8 cellular contexts compared by ENCODE assay signal in genomic region chr1:221743416-221744208, GRCh38. TPM values are rescaled to one million over a fixed set of nuclear protein-coding genes. Genes with fewer than 3 reads are reported as not detected.
DNase-seq lines count a peak whose midpoint lies in the region; ATAC-seq, FAIRE-seq and TF ChIP-seq lines count a peak whose summit lies in the region.

No MANE protein-coding gene starts in this region.

- peak overlapping the region; percentile 78 for H2AFZ ChIP-seq in DND-41 (ENCODE audit: low read depth, low read length)

- H3K9me3 ChIP-seq in DND-41 (ENCODE audit: insufficient read depth, low read length, severe bottlenecking) = no peaks in the 10 kb centered on the region
- no peaks in the 10 kb centered on the region for H3K9me3 ChIP-seq in neutrophil

- peaks cover 10% of the 10 kb centered on the region for H3K27me3 Mint-ChIP-seq in endothelial cell (ENCODE audit: unreplicated experiment)

- peaks cover 14% of the 10 kb centered on the region for H3K79me2 ChIP-seq in DND-41 (ENCODE audit: insufficient read depth, low read length)

- FAIRE-seq in frontal cortex (lab: Jason Lieb, UNC) = no peak

- H3K27me3 ChIP-seq in DND-41 (ENCODE audit: insufficient read depth, low read length, poor library complexity) = no peaks in the 10 kb centered on the region
- peaks cover 11% of the 10 kb centered on the region for H3K27me3 ChIP-seq in neutrophil

- peak overlapping the region; percentile 89 for H3K27ac Mint-ChIP-seq in endothelial cell (ENCODE audit: unreplicated experiment)

- TF ChIP-seq CTCF in DND-41 (IDR thresholded peaks at IDR 0.05; ENCODE audit: borderline replicate concordance, extremely low read depth, low read length, poor library complexity, severe bottlenecking) (no peak), endothelial cell (IDR thresholded peaks at IDR 0.05; ENCODE audit: unreplicated experiment) (no peak), neutrophil (IDR thresholded peaks at IDR 0.05) (no peak)

- H3K4me3 ChIP-seq in DND-41 (ENCODE audit: low read depth in 1 of 2, low read length in 2 of 2) (peak overlapping the region; percentile 17 to 60; a peak in 3 of 4 replicates), neutrophil (ENCODE audit: low read depth in 1 of 2, low read length in 1 of 2) (peak overlapping the region; percentile 93 to 97)

- peak overlapping the region; percentile 76 for H3K4me2 ChIP-seq in DND-41 (ENCODE audit: insufficient read depth, low read length)

- ATAC-seq in DND-41 (ENCODE audit: insufficient read depth, low read depth) = no peak
- peak; percentile 16 for ATAC-seq in GM21390 (IDR thresholded peaks at IDR 0.05; ENCODE audit: unreplicated experiment)
- no peak for ATAC-seq in HG02763 (IDR thresholded peaks at IDR 0.05; ENCODE audit: unreplicated experiment)

- no peak for DNase-seq in DND-41
- peak; percentile 84 for DNase-seq in NCI-H748 (lab: John Stamatoyannopoulos, UW; ENCODE audit: unreplicated experiment)
- DNase-seq in endothelial cell (ENCODE audit: low spot score) = no peak
- DNase-seq in frontal cortex (ENCODE audit: low spot score in 2 of 2) = no peak
- no peak for DNase-seq in DMS114 treated with DMSO at 0.1 percent for 48 hours (lab: John Stamatoyannopoulos, UW; ENCODE audit: unreplicated experiment)

- H3K9me3 Mint-ChIP-seq in endothelial cell (ENCODE audit: unreplicated experiment) = no peaks in the 10 kb centered on the region

- peaks cover 4% of the 10 kb centered on the region; the same call in 1 of the 2 replicates for H4K20me1 ChIP-seq in DND-41 (ENCODE audit: insufficient read depth, low read length)

- H3K4me1 Mint-ChIP-seq in endothelial cell (ENCODE audit: unreplicated experiment) = peaks cover 11% of the 10 kb centered on the region

- peak overlapping the region; percentile 88 for H3K4me3 Mint-ChIP-seq in endothelial cell (ENCODE audit: unreplicated experiment)

- H3K36me3 Mint-ChIP-seq in endothelial cell (ENCODE audit: low read depth, unreplicated experiment) = no peaks in the 10 kb centered on the region

- peak overlapping the region; percentile 65 for H3K9ac ChIP-seq in DND-41 (ENCODE audit: low read depth, low read length)

- H3K4me1 ChIP-seq in DND-41 (ENCODE audit: insufficient read depth, low read length) (peaks cover 28% of the 10 kb centered on the region), neutrophil (ENCODE audit: control insufficient read depth in 1 of 2, insufficient read depth in 1 of 2, low read depth in 1 of 2, low read length in 1 of 2) (peaks cover 23 to 27% of the 10 kb centered on the region in 2 experiments)

- H3K27ac ChIP-seq in DND-41 (ENCODE audit: low read length) = peak overlapping the region; percentile 94
- peak overlapping the region; percentile 93 for H3K27ac ChIP-seq in neutrophil

- H3K36me3 ChIP-seq in DND-41 (ENCODE audit: insufficient read depth, low read length) (no peaks in the 10 kb centered on the region; the same call in 1 of the 2 replicates), neutrophil (no peaks in the 10 kb centered on the region)

RNA-seq across cellular contexts. Expression of gene DUSP10, which starts 1.7 kb away (rescaled TPM):
- total RNA-seq in endothelial cell (ENCODE audit: unreplicated experiment) (5.0 TPM), frontal cortex (6.9 TPM)
